ENCODE assay signal across 29 cellular contexts in genomic region chr12:48793696-48794095, GRCh38. TPM values are rescaled to one million over a fixed set of nuclear protein-coding genes. Genes with fewer than 3 reads are reported as not detected.
"Had no signal": no experiment of that assay in that cellular context is flagged by ENCODE, and none has a peak within 500 bp of the region (broad histone marks: within the 10 kb centered on the region; RNA-seq: fewer than 3 reads in every experiment).

No MANE protein-coding gene starts in this region.

- FAIRE-seq: colon, frontal cortex had no signal

- H3K27ac ChIP-seq: adrenal gland, body of pancreas, WERI-Rb-1 had no signal

- H3K4me3 ChIP-seq: adrenal gland, body of pancreas had no signal

- H3K36me3 Mint-ChIP-seq: activated naive CD4-positive, alpha-beta T cell treated with anti-CD3 and anti-CD28 coated beads, Interleukin-2, amount 50 U/mL, for 24 hours; activated naive CD8-positive, alpha-beta T cell treated with anti-CD3 and anti-CD28 coated beads for 36 hours had no signal

- H3K4me3 Mint-ChIP-seq: activated B cell treated with CpG ODN at 0.5 μM for 24 hours; activated CD8-positive, alpha-beta T cell treated with anti-CD3 and anti-CD28 coated beads for 36 hours; activated naive CD4-positive, alpha-beta T cell treated with anti-CD3 and anti-CD28 coated beads for 36 hours; activated naive CD4-positive, alpha-beta T cell treated with anti-CD3 and anti-CD28 coated beads, Interleukin-2, amount 50 U/mL, for 24 hours; activated naive CD8-positive, alpha-beta T cell treated with anti-CD3 and anti-CD28 coated beads for 36 hours; activated naive CD8-positive, alpha-beta T cell treated with anti-CD3 and anti-CD28 coated beads, Interleukin-2, amount 50 U/mL, for 24 hours; activated T-cell treated with anti-CD3 and anti-CD28 coated beads, Interleukin-2, amount 50 U/mL, for 4 hours; activated T-helper 17 cell treated with anti-CD3 and anti-CD28 coated beads, Interleukin-2, amount 50 U/mL, for 72 hours; T-helper 17 cell; T-helper 2 cell treated with Interferon-gamma antibody and Interleukin-4, amounts not matched to agents 5 μg/mL and 100 μg/mL, for 36 hours had no signal

- H3K36me3 ChIP-seq: adrenal gland, WERI-Rb-1 had no signal

- H3K27me3 ChIP-seq: adrenal gland, body of pancreas had no signal

- H3K9me3 ChIP-seq: adrenal gland, body of pancreas had no signal

- H3K9me3 Mint-ChIP-seq: activated B cell treated with CpG ODN at 0.5 μM for 24 hours; activated CD8-positive, alpha-beta T cell treated with anti-CD3 and anti-CD28 coated beads for 36 hours; activated naive CD4-positive, alpha-beta T cell treated with anti-CD3 and anti-CD28 coated beads for 36 hours; activated naive CD4-positive, alpha-beta T cell treated with anti-CD3 and anti-CD28 coated beads, Interleukin-2, amount 50 U/mL, for 24 hours; activated naive CD8-positive, alpha-beta T cell treated with anti-CD3 and anti-CD28 coated beads for 36 hours; activated naive CD8-positive, alpha-beta T cell treated with anti-CD3 and anti-CD28 coated beads, Interleukin-2, amount 50 U/mL, for 24 hours; activated T-cell treated with anti-CD3 and anti-CD28 coated beads, Interleukin-2, amount 50 U/mL, for 4 hours; activated T-helper 17 cell treated with anti-CD3 and anti-CD28 coated beads, Interleukin-2, amount 50 U/mL, for 72 hours; T-helper 2 cell treated with Interferon-gamma antibody and Interleukin-4, amounts not matched to agents 5 μg/mL and 100 μg/mL, for 36 hours had no signal

- H3K4me1 Mint-ChIP-seq: activated T-helper 17 cell treated with anti-CD3 and anti-CD28 coated beads, Interleukin-2, amount 50 U/mL, for 72 hours had no signal

- DNase-seq: activated B cell treated with CpG ODN at 0.5 μM for 24 hours; activated CD4-positive, alpha-beta T cell treated with anti-CD3 and anti-CD28 coated beads for 48 hours; activated CD4-positive, alpha-beta T cell treated with anti-CD3 and anti-CD28 coated beads, Interleukin-2, amount 50 U/mL, for 1 hour; activated CD4-positive, alpha-beta T cell treated with anti-CD3 and anti-CD28 coated beads, Interleukin-2, amount 50 U/mL, for 48 hours; activated CD8-positive, alpha-beta memory T cell treated with anti-CD3 and anti-CD28 coated beads for 24 hours; activated CD8-positive, alpha-beta T cell treated with anti-CD3 and anti-CD28 coated beads for 36 hours; activated effector memory CD4-positive, alpha-beta T cell treated with Interleukin-2 at 50 U/mL for 16 hours; activated gamma-delta T cell treated with Interleukin-2 at 50 U/mL for 16 hours; activated naive CD4-positive, alpha-beta T cell treated with anti-CD3 and anti-CD28 coated beads for 36 hours; activated naive CD8-positive, alpha-beta T cell treated with anti-CD3 and anti-CD28 coated beads for 36 hours; activated naive CD8-positive, alpha-beta T cell treated with anti-CD3 and anti-CD28 coated beads, Interleukin-2, amount 50 U/mL, for 24 hours; activated T-cell treated with anti-CD3 and anti-CD28 coated beads, Interleukin-2, amount 50 U/mL, for 4 hours; adrenal gland; amygdala; aorta; body of pancreas; caudate nucleus; effector CD8-positive, alpha-beta T cell; foreskin fibroblast; head of caudate nucleus; T-helper 1 cell; T-helper 17 cell; T1000; WERI-Rb-1 had no signal

- H3K27ac Mint-ChIP-seq: activated B cell treated with CpG ODN at 0.5 μM for 24 hours; activated CD8-positive, alpha-beta T cell treated with anti-CD3 and anti-CD28 coated beads for 36 hours; activated naive CD4-positive, alpha-beta T cell treated with anti-CD3 and anti-CD28 coated beads for 36 hours; activated naive CD4-positive, alpha-beta T cell treated with anti-CD3 and anti-CD28 coated beads, Interleukin-2, amount 50 U/mL, for 24 hours; activated naive CD8-positive, alpha-beta T cell treated with anti-CD3 and anti-CD28 coated beads for 36 hours; activated naive CD8-positive, alpha-beta T cell treated with anti-CD3 and anti-CD28 coated beads, Interleukin-2, amount 50 U/mL, for 24 hours; activated T-helper 17 cell treated with anti-CD3 and anti-CD28 coated beads, Interleukin-2, amount 50 U/mL, for 72 hours; T-helper 17 cell; T-helper 2 cell treated with Interferon-gamma antibody and Interleukin-4, amounts not matched to agents 5 μg/mL and 100 μg/mL, for 36 hours had no signal

RNA-seq across cellular contexts. Expression of gene ADCY6, which starts 4.8 kb away (rescaled TPM):
- total RNA-seq: activated CD8-positive, alpha-beta T cell treated with anti-CD3 and anti-CD28 coated beads for 36 hours had no signal
